ENCODE assay signal across 17 cellular contexts in genomic region chr2:58044145-58044544, GRCh38.
DNase-seq lines count a peak whose midpoint lies in the region; ATAC-seq lines count a peak whose summit lies in the region.
"Had no signal": no experiment of that assay in that cellular context is flagged by ENCODE, and none has a peak within 500 bp of the region (broad histone marks: within the 10 kb centered on the region; RNA-seq: fewer than 3 reads in every experiment).

No MANE protein-coding gene starts in this region.

- ATAC-seq in central memory CD8-positive, alpha-beta T cell (replicated peaks; ENCODE audit: extremely low read depth, poor library complexity, severe bottlenecking): no peak
- no peak for ATAC-seq in stimulated activated effector memory CD8-positive, alpha-beta T cell treated with anti-CD3 and anti-CD28 coated beads, Interleukin-12 subunit alpha, Interleukin-12 subunit beta, amount 100 ng/mL, for 72 hours
- no peak for ATAC-seq in GM21619 (IDR thresholded peaks at IDR 0.05; ENCODE audit: unreplicated experiment)
- ATAC-seq: SK-N-SH treated with all-trans-retinoic acid at 6 μM for 48 hours had no signal

- H3K27ac Mint-ChIP-seq in central memory CD8-positive, alpha-beta T cell (ENCODE audit: low read depth): peak overlapping the region; percentile 90
- H3K27ac Mint-ChIP-seq in stimulated activated effector memory CD8-positive, alpha-beta T cell treated with anti-CD3 and anti-CD28 coated beads, Interleukin-12 subunit alpha, Interleukin-12 subunit beta, amount 100 ng/mL, for 72 hours: no peak overlapping the region

- peaks cover 21% of the 10 kb centered on the region for H3K4me1 Mint-ChIP-seq in central memory CD8-positive, alpha-beta T cell
- peaks cover 39% of the 10 kb centered on the region for H3K4me1 Mint-ChIP-seq in stimulated activated effector memory CD8-positive, alpha-beta T cell treated with anti-CD3 and anti-CD28 coated beads, Interleukin-12 subunit alpha, Interleukin-12 subunit beta, amount 100 ng/mL, for 72 hours

- H3K36me3 Mint-ChIP-seq in central memory CD8-positive, alpha-beta T cell (ENCODE audit: insufficient read depth): peaks cover 9% of the 10 kb centered on the region
- H3K36me3 Mint-ChIP-seq in stimulated activated effector memory CD8-positive, alpha-beta T cell treated with anti-CD3 and anti-CD28 coated beads, Interleukin-12 subunit alpha, Interleukin-12 subunit beta, amount 100 ng/mL, for 72 hours: peaks cover 20% of the 10 kb centered on the region

- H3K4me3 Mint-ChIP-seq in central memory CD8-positive, alpha-beta T cell: peak overlapping the region; percentile 17
- H3K4me3 Mint-ChIP-seq in stimulated activated effector memory CD8-positive, alpha-beta T cell treated with anti-CD3 and anti-CD28 coated beads, Interleukin-12 subunit alpha, Interleukin-12 subunit beta, amount 100 ng/mL, for 72 hours: peak overlapping the region; percentile 80

- no peaks in the 10 kb centered on the region for H3K9me3 Mint-ChIP-seq in central memory CD8-positive, alpha-beta T cell
- no peaks in the 10 kb centered on the region for H3K9me3 Mint-ChIP-seq in stimulated activated effector memory CD8-positive, alpha-beta T cell treated with anti-CD3 and anti-CD28 coated beads, Interleukin-12 subunit alpha, Interleukin-12 subunit beta, amount 100 ng/mL, for 72 hours

- DNase-seq in NCI-H2081 (lab: John Stamatoyannopoulos, UW): peak; percentile 56 to 61
- no peak for DNase-seq in NCI-H2081 treated with DMSO at 0.1 percent for 48 hours (lab: John Stamatoyannopoulos, UW)
- DNase-seq in NCI-H446 treated with DMSO at 0.1 percent for 48 hours (lab: John Stamatoyannopoulos, UW): peak; percentile 17
- no peak for DNase-seq in central memory CD8-positive, alpha-beta T cell (ENCODE audit: low spot score in 2 of 2)
- DNase-seq in stimulated activated effector memory CD8-positive, alpha-beta T cell treated with anti-CD3 and anti-CD28 coated beads, Interleukin-12 subunit alpha, Interleukin-12 subunit beta, amount 100 ng/mL, for 72 hours (ENCODE audit: low spot score in 2 of 2): no peak
- DNase-seq in SHP77 treated with DMSO at 0.1 percent for 48 hours (lab: John Stamatoyannopoulos, UW): no peak
- no peak for DNase-seq in NCI-H2107 treated with DMSO at 0.1 percent for 48 hours (lab: John Stamatoyannopoulos, UW; ENCODE audit: unreplicated experiment)
- DNase-seq: 8988T, EL, GOT3, KBM-7, NCI-H1436 treated with DMSO at 0.1 percent for 48 hours, NCI-H2029 treated with DMSO at 0.1 percent for 48 hours, NCI-H524, SHP77 had no signal

- H3K27me3 Mint-ChIP-seq in central memory CD8-positive, alpha-beta T cell: no peaks in the 10 kb centered on the region

Comparison
In these comparisons a context has a peak if more than half of its experiments do, and no peak if none do; other contexts are left out.
1. DNase-seq: peak in NCI-H2081 (2 of 2) and NCI-H446 treated with DMSO at 0.1 percent for 48 hours (single experiment); none in NCI-H2081 treated with DMSO at 0.1 percent for 48 hours (single experiment), central memory CD8-positive, alpha-beta T cell (0 of 2), stimulated activated effector memory CD8-positive, alpha-beta T cell treated with anti-CD3 and anti-CD28 coated beads, Interleukin-12 subunit alpha, Interleukin-12 subunit beta, amount 100 ng/mL, for 72 hours (0 of 2), SHP77 treated with DMSO at 0.1 percent for 48 hours (single experiment) and NCI-H2107 treated with DMSO at 0.1 percent for 48 hours (single experiment).